Comparison of ENCODE assay signal across 13 cellular contexts in genomic region chr14:21256539-21257394, GRCh38. TPM values are rescaled to one million over a fixed set of nuclear protein-coding genes. Genes with fewer than 3 reads are reported as not detected.
A peak's percentile ranks its signal among the peaks of the same experiment; 100 is the strongest.
DNase-seq lines count a peak whose midpoint lies in the region; ATAC-seq and TF ChIP-seq lines count a peak whose summit lies in the region.
"Had no signal": no experiment of that assay in that cellular context is flagged by ENCODE, and none has a peak within 500 bp of the region (broad histone marks: within the 10 kb centered on the region; RNA-seq: fewer than 3 reads in every experiment).

No MANE protein-coding gene starts in this region.

- no peak for TF ChIP-seq CTCF in endodermal cell (conservative IDR thresholded peaks at IDR 0.05)

- WGBS in endodermal cell (ENCODE audit: insufficient coverage in 1 of 2, insufficient read length in 1 of 2), 2 experiments: 93 to 97% methylated on average over 9 to 10 of the region's 10 CpGs

- H3K36me3 Mint-ChIP-seq in activated T-cell treated with anti-CD3 and anti-CD28 coated beads, Interleukin-2, amount 50 U/mL, for 72 hours (ENCODE audit: insufficient read depth in 2 of 2): peaks cover 25 to 61% of the 10 kb centered on the region in 2 donors
- H3K36me3 Mint-ChIP-seq in endodermal cell (ENCODE audit: low read depth): peaks cover 81% of the 10 kb centered on the region
- H3K36me3 Mint-ChIP-seq in stimulated activated effector memory CD8-positive, alpha-beta T cell treated with anti-CD3 and anti-CD28 coated beads, Interleukin-12 subunit alpha, Interleukin-12 subunit beta, amount 100 ng/mL, for 72 hours: peaks cover 100% of the 10 kb centered on the region

- H3K4me1 Mint-ChIP-seq in activated T-cell treated with anti-CD3 and anti-CD28 coated beads, Interleukin-2, amount 50 U/mL, for 72 hours (ENCODE audit: low read depth): peaks cover 93% of the 10 kb centered on the region
- H3K4me1 Mint-ChIP-seq in endodermal cell: peaks cover 26% of the 10 kb centered on the region
- peaks cover 61% of the 10 kb centered on the region for H3K4me1 Mint-ChIP-seq in stimulated activated effector memory CD8-positive, alpha-beta T cell treated with anti-CD3 and anti-CD28 coated beads, Interleukin-12 subunit alpha, Interleukin-12 subunit beta, amount 100 ng/mL, for 72 hours

- no peaks in the 10 kb centered on the region for H3K27me3 Mint-ChIP-seq in activated T-cell treated with anti-CD3 and anti-CD28 coated beads, Interleukin-2, amount 50 U/mL, for 72 hours (ENCODE audit: low read depth)
- H3K27me3 Mint-ChIP-seq in endodermal cell (ENCODE audit: insufficient read depth): no peaks in the 10 kb centered on the region

- H3K36me3 ChIP-seq in endodermal cell (ENCODE audit: control insufficient read depth, insufficient read depth, low read length): peaks cover 88% of the 10 kb centered on the region

- no peak overlapping the region for H3K9ac ChIP-seq in endodermal cell (ENCODE audit: extremely low read depth, low read length, poor library complexity, severe bottlenecking)
- H3K9ac ChIP-seq: KMS-11 had no signal

- peaks cover 4% of the 10 kb centered on the region for H3K9me3 ChIP-seq in endodermal cell (ENCODE audit: control insufficient read depth, low read length)

- peak overlapping the region; percentile 1 for H3K4me3 ChIP-seq in endodermal cell (ENCODE audit: low read length)

- no peak overlapping the region for H3K27ac ChIP-seq in endodermal cell (ENCODE audit: low read depth, low read length)
- H3K27ac ChIP-seq: epithelial cell of prostate, KMS-11 had no signal

- H3K4me3 Mint-ChIP-seq in activated T-cell treated with anti-CD3 and anti-CD28 coated beads, Interleukin-2, amount 50 U/mL, for 72 hours: peak overlapping the region; percentile 34 to 75
- no peak overlapping the region for H3K4me3 Mint-ChIP-seq in endodermal cell
- peak overlapping the region; percentile 96 for H3K4me3 Mint-ChIP-seq in stimulated activated effector memory CD8-positive, alpha-beta T cell treated with anti-CD3 and anti-CD28 coated beads, Interleukin-12 subunit alpha, Interleukin-12 subunit beta, amount 100 ng/mL, for 72 hours

- no peaks in the 10 kb centered on the region for H3K9me3 Mint-ChIP-seq in activated T-cell treated with anti-CD3 and anti-CD28 coated beads, Interleukin-2, amount 50 U/mL, for 72 hours
- peaks cover 2% of the 10 kb centered on the region for H3K9me3 Mint-ChIP-seq in endodermal cell
- H3K9me3 Mint-ChIP-seq in stimulated activated effector memory CD8-positive, alpha-beta T cell treated with anti-CD3 and anti-CD28 coated beads, Interleukin-12 subunit alpha, Interleukin-12 subunit beta, amount 100 ng/mL, for 72 hours: no peaks in the 10 kb centered on the region

- ATAC-seq in activated T-cell treated with anti-CD3 and anti-CD28 coated beads, Interleukin-2, amount 50 U/mL, for 72 hours (replicated peaks in 1 of 2): peak in 1 of 2 donors; percentile 14
- no peak for ATAC-seq in stimulated activated effector memory CD8-positive, alpha-beta T cell treated with anti-CD3 and anti-CD28 coated beads, Interleukin-12 subunit alpha, Interleukin-12 subunit beta, amount 100 ng/mL, for 72 hours
- ATAC-seq in HG02678 (IDR thresholded peaks at IDR 0.05; ENCODE audit: unreplicated experiment) (no peak), GM18909 (IDR thresholded peaks at IDR 0.05; ENCODE audit: poor library complexity, unreplicated experiment) (no peak)

- peak overlapping the region; percentile 82 for H3K27ac Mint-ChIP-seq in activated T-cell treated with anti-CD3 and anti-CD28 coated beads, Interleukin-2, amount 50 U/mL, for 72 hours
- H3K27ac Mint-ChIP-seq in endodermal cell: peak overlapping the region; percentile 8
- H3K27ac Mint-ChIP-seq in stimulated activated effector memory CD8-positive, alpha-beta T cell treated with anti-CD3 and anti-CD28 coated beads, Interleukin-12 subunit alpha, Interleukin-12 subunit beta, amount 100 ng/mL, for 72 hours: peak overlapping the region; percentile 73

- no peaks in the 10 kb centered on the region for H3K4me1 ChIP-seq in endodermal cell (ENCODE audit: control insufficient read depth, insufficient read depth, low read length)

- DNase-seq in activated T-cell treated with anti-CD3 and anti-CD28 coated beads, Interleukin-2, amount 50 U/mL, for 72 hours: no peak
- no peak for DNase-seq in activated T-cell treated with anti-CD3 and anti-CD28 coated beads, Interleukin-2, amount 50 U/mL, for 1 hour
- peak; percentile 35 for DNase-seq in OCI-M1 (lab: John Stamatoyannopoulos, UW)
- no peak for DNase-seq in endodermal cell
- no peak for DNase-seq in stimulated activated effector memory CD8-positive, alpha-beta T cell treated with anti-CD3 and anti-CD28 coated beads, Interleukin-12 subunit alpha, Interleukin-12 subunit beta, amount 100 ng/mL, for 72 hours (ENCODE audit: low spot score in 2 of 2)
- no peak for DNase-seq in H4 (ENCODE audit: low spot score)
- DNase-seq: NCI-H510A had no signal

- H3K27me3 ChIP-seq in endodermal cell (ENCODE audit: control insufficient read depth, insufficient read depth, low read length, poor library complexity, severe bottlenecking): no peaks in the 10 kb centered on the region

RNA-seq across cellular contexts. Expression of gene HNRNPC, which starts 12.5 kb away (rescaled TPM):
- total RNA-seq in activated T-cell treated with anti-CD3 and anti-CD28 coated beads, Interleukin-2, amount 50 U/mL, for 72 hours: 1,000 to 10,000 TPM; 1,220 to 1,492 TPM
- total RNA-seq in endodermal cell: 1,000 to 10,000 TPM in 1 of 2 donors, 100 to 1,000 TPM in 1; 751 to 1,003 TPM
- polyA plus RNA-seq in endodermal cell (2013, experiment 1 of 2): 966 TPM
- polyA plus RNA-seq in endodermal cell (2013, experiment 2 of 2): 842 TPM
- total RNA-seq in H4 (2014; rRNA removed; shearing (Covaris generic)): 1,295 and 1,559 TPM in 2 replicates

RNA-seq across cellular contexts. Expression of gene RPGRIP1, which starts 23.1 kb away (rescaled TPM):
- total RNA-seq in activated T-cell treated with anti-CD3 and anti-CD28 coated beads, Interleukin-2, amount 50 U/mL, for 72 hours: not detected
- under 1 TPM in 1 of 2 donors, not detected in 1; 0.29 TPM for total RNA-seq in endodermal cell
- not detected for polyA plus RNA-seq in endodermal cell (2013, experiment 1 of 2)
- polyA plus RNA-seq in endodermal cell (2013, experiment 2 of 2): not detected
- total RNA-seq in H4 (2014; rRNA removed; shearing (Covaris generic)): not detected in 2 replicates
- total RNA-seq: pulmonary artery endothelial cell; T-helper 1 cell treated with Interleukin-12 subunit alpha and Interleukin-12 subunit beta and Interleukin-4 antibody, amounts not matched to agents 30 ng/mL and 1 ng/mL, for 36 hours had no signal

Comparison
In these comparisons a context has a peak if more than half of its experiments do, and no peak if none do; other contexts are left out.
1. H3K27ac Mint-ChIP-seq: peak in every context shown above with its lines; median percentile 82 in activated T-cell treated with anti-CD3 and anti-CD28 coated beads, Interleukin-2, amount 50 U/mL, for 72 hours; 73 in stimulated activated effector memory CD8-positive, alpha-beta T cell treated with anti-CD3 and anti-CD28 coated beads, Interleukin-12 subunit alpha, Interleukin-12 subunit beta, amount 100 ng/mL, for 72 hours; 8 in endodermal cell.